In the genomic region with DNA sequence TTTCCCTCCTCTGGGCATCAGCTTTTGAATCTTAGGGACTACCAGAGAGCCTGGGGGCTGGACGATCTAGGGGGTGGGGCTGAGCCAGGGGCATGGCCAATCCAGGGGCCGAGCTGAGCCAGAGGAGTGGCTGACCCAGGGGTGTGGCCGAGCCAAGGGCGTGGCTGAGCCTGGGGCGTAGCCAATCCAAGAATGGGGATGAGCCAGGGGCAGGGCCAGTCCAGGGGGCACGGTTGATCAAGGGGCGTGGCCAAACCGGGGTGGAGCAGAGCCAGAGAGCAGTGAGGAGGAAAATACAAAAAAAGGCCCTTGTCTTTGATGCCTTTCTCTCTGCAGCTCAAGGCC, we compare ENCODE assay signal across 8 cellular contexts.
DNase-seq lines count a peak whose midpoint lies in the region; ATAC-seq and TF ChIP-seq lines count a peak whose summit lies in the region.

No MANE protein-coding gene starts in this region.

- H3K4me1 ChIP-seq in HCT116 (ENCODE audit: control insufficient read depth in 1 of 2, insufficient read depth in 2 of 2, low read length in 2 of 2) (no peaks in the 10 kb centered on the region), mucosa of descending colon (ENCODE audit: low read depth) (no peaks in the 10 kb centered on the region)

- no peaks in the 10 kb centered on the region for H3K27me3 Mint-ChIP-seq in WTC11 (ENCODE audit: low read depth)

- no peaks in the 10 kb centered on the region for H3K36me3 Mint-ChIP-seq in WTC11

- ATAC-seq in HCT116: peak; percentile 100
- ATAC-seq in WTC11: peak; percentile 100
- peak; percentile 82 for ATAC-seq in mucosa of descending colon
- ATAC-seq in HG03521 (IDR thresholded peaks at IDR 0.05; ENCODE audit: unreplicated experiment): no peak

- no peak for TF ChIP-seq POLR2A in HCT116 (IDR thresholded peaks at IDR 0.05; ENCODE audit: borderline replicate concordance, extremely low read depth, insufficient read depth, insufficient read length)

- H3K27ac Mint-ChIP-seq in WTC11: no peak overlapping the region

- POLR2A ChIA-PET in HCT116 (lab: Charles Lee): no interaction called here
- POLR2A ChIA-PET in WTC11 (lab: Charles Lee): interaction anchor here (0.7 kb wide), 1 partner anchor 91 kb away, joined by 4 read pairs; no protein-coding TSS in a partner anchor

- H3K9me3 Mint-ChIP-seq in WTC11: no peaks in the 10 kb centered on the region

- TF ChIP-seq RAD21 in HCT116 (IDR thresholded peaks at IDR 0.05; ENCODE audit: low read depth): no peak

- H3K9ac ChIP-seq in HCT116 (ENCODE audit: low read length): no peak overlapping the region

- H3K36me3 ChIP-seq in HCT116 (ENCODE audit: control insufficient read depth in 1 of 2, insufficient read depth in 2 of 2, low read length in 2 of 2) (no peaks in the 10 kb centered on the region), mucosa of descending colon (ENCODE audit: low read depth) (no peaks in the 10 kb centered on the region)

- no peak overlapping the region for H3K27ac ChIP-seq in HCT116 (ENCODE audit: low read depth, low read length)

- RAD21 ChIA-PET in HCT116 (lab: Charles Lee; ENCODE audit: low non-redundant PET in 1 of 2, low total read pairs in 2 of 2, uncharacterized antibody in 2 of 2, unreplicated experiment in 2 of 2): no interaction called here

- H3K27me3 ChIP-seq in HCT116 (ENCODE audit: insufficient read depth, low read length): no peaks in the 10 kb centered on the region

- H3K9me3 ChIP-seq in HCT116 (ENCODE audit: control insufficient read depth in 1 of 2, insufficient read depth in 1 of 2, low read depth in 1 of 2, low read length in 2 of 2) (no peaks in the 10 kb centered on the region), mucosa of descending colon (no peaks in the 10 kb centered on the region)

- no peaks in the 10 kb centered on the region for H3K9me2 ChIP-seq in HCT116 (ENCODE audit: insufficient read depth)

- no peak overlapping the region for H3K4me2 ChIP-seq in HCT116 (ENCODE audit: low read length)

- no peak overlapping the region for H3K4me3 Mint-ChIP-seq in WTC11

- TF ChIP-seq CTCF in HCT116 (IDR thresholded peaks at IDR 0.05 in 2 of 3, conservative IDR thresholded peaks at IDR 0.05 in 1 of 3; ENCODE audit: borderline replicate concordance in 1 of 3, insufficient read depth in 1 of 3, low read depth in 2 of 3, low read length in 2 of 3) (no peak), WTC11 (IDR thresholded peaks at IDR 0.05) (no peak), mucosa of descending colon (IDR thresholded peaks at IDR 0.05) (no peak)

- peak; percentile 87 for DNase-seq in Daoy (ENCODE audit: low read depth)
- DNase-seq in HCT116 (ENCODE audit: low read depth, low spot score): peak; percentile 24
- DNase-seq in WTC11 (ENCODE audit: low spot score): peak; percentile 98
- DNase-seq in mucosa of descending colon: peak; percentile 25 to 57 (median 52)
- DNase-seq in NCI-H1436 treated with DMSO at 0.1 percent for 48 hours (lab: John Stamatoyannopoulos, UW): no peak
- DNase-seq in NK-92 treated with Interleukin-12 subunit alpha and Interleukin-12 subunit beta, amount 100 ng/mL, for 24 hours (lab: John Stamatoyannopoulos, UW): no peak
- DNase-seq in central memory CD4-positive, alpha-beta T cell: no peak

- CTCF ChIA-PET in HCT116 (lab: Charles Lee): interaction anchor here (0.6 to 1.0 kb wide), 3 partner anchors 8 to 362 kb away, joined by 3 to 4 read pairs (median 3); no protein-coding TSS in a partner anchor
- CTCF ChIA-PET in WTC11 (lab: Charles Lee): interaction anchor here (0.9 to 2.2 kb wide), 7 partner anchors 8 to 344 kb away, joined by 3 to 8 read pairs (median 4); no protein-coding TSS in a partner anchor

- no peak overlapping the region for H2AFZ ChIP-seq in HCT116 (ENCODE audit: low read depth, low read length, poor library complexity, severe bottlenecking)

- H3K79me2 ChIP-seq in HCT116 (ENCODE audit: insufficient read depth, low read length): no peaks in the 10 kb centered on the region

- H3K4me1 Mint-ChIP-seq in WTC11: peaks cover 37% of the 10 kb centered on the region

- BruUV-seq in HCT116 (replicated peaks; lab: Mats Ljungman, UMichigan): no TSS peak

- H4K20me1 ChIP-seq in HCT116 (ENCODE audit: insufficient read depth): no peaks in the 10 kb centered on the region

- intact Hi-C loops in HCT116 (cut with micrococcal nuclease): no loop called here
- intact Hi-C loops in mucosa of descending colon (cut with DNase I, micrococcal nuclease): no loop called here

- H3K4me3 ChIP-seq in HCT116 (replicated peaks in 1 of 2; ENCODE audit: low read depth in 1 of 2, low read length in 2 of 2) (no peak overlapping the region), mucosa of descending colon (no peak overlapping the region)

TF ChIP-seq in HCT116, 20 proteins besides CTCF, POLR2A, EP300 and RAD21:
- TF ChIP-seq CBX3 (IDR thresholded peaks at IDR 0.05; ENCODE audit: low read depth) (no peak), SIN3A (IDR thresholded peaks at IDR 0.05; ENCODE audit: low read depth) (no peak), EZH2phosphoT487 (IDR thresholded peaks at IDR 0.05; ENCODE audit: borderline replicate concordance) (no peak), SP1 (IDR thresholded peaks at IDR 0.05; ENCODE audit: low read depth) (no peak), SRF (IDR thresholded peaks at IDR 0.05; ENCODE audit: low read depth) (no peak), CEBPB (IDR thresholded peaks at IDR 0.05; ENCODE audit: low read depth) (no peak), YY1 (IDR thresholded peaks at IDR 0.05; ENCODE audit: extremely low read depth, insufficient replicate concordance, low read depth, low read length) (no peak)
TF ChIP-seq in HCT116: peak in this region for 0.

TF ChIP-seq in WTC11, 78 proteins besides CTCF, POLR2A, EP300 and RAD21:
- TF ChIP-seq, protein P1, sequence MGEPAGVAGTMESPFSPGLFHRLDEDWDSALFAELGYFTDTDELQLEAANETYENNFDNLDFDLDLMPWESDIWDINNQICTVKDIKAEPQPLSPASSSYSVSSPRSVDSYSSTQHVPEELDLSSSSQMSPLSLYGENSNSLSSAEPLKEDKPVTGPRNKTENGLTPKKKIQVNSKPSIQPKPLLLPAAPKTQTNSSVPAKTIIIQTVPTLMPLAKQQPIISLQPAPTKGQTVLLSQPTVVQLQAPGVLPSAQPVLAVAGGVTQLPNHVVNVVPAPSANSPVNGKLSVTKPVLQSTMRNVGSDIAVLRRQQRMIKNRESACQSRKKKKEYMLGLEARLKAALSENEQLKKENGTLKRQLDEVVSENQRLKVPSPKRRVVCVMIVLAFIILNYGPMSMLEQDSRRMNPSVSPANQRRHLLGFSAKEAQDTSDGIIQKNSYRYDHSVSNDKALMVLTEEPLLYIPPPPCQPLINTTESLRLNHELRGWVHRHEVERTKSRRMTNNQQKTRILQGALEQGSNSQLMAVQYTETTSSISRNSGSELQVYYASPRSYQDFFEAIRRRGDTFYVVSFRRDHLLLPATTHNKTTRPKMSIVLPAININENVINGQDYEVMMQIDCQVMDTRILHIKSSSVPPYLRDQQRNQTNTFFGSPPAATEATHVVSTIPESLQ (CRISPR knock-in tag; IDR thresholded peaks at IDR 0.05): no peak
- TF ChIP-seq SP1 (CRISPR knock-in tag; conservative IDR thresholded peaks at IDR 0.05): 0 out of 2 replicates have a peak, but pooled peaks have one; percentile 40

Comparison
In these comparisons a context has a peak if more than half of its experiments do, and no peak if none do; other contexts are left out.
1. DNase-seq: peak in Daoy (single experiment), HCT116 (single experiment), WTC11 (single experiment) and mucosa of descending colon (3 of 3); none in NCI-H1436 treated with DMSO at 0.1 percent for 48 hours (single experiment), NK-92 treated with Interleukin-12 subunit alpha and Interleukin-12 subunit beta, amount 100 ng/mL, for 24 hours (single experiment) and central memory CD4-positive, alpha-beta T cell (single experiment).